ENCODE assay signal across 8 cellular contexts in the genomic region with DNA sequence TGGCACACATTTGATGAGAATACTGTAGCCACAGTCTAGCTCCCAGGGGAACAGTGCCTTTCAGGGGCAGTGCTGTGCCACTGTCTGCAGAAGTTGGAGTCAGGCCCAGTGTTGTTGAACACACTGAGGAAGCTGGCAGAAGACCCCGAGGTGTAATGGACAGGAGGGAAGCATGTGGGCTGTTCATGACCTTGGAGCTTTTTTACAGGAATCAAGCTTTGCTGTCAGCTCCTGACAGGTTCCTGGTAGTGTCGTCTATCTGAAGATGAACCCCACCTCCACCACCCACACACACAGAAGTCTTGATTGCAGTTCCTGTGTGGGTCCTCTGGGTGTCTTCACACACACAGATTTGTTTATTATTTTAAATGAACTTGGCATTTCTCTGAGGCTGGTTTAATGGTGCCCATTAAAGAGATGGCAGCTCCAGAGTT. TPM values are rescaled to one million over a fixed set of nuclear protein-coding genes. Genes with fewer than 3 reads are reported as not detected.
A peak's percentile ranks its signal among the peaks of the same experiment; 100 is the strongest.
DNase-seq lines count a peak whose midpoint lies in the region; ATAC-seq and TF ChIP-seq lines count a peak whose summit lies in the region.

No MANE protein-coding gene starts in this region.

- H3K27ac ChIP-seq in right cardiac atrium (ENCODE audit: low read length), result no peak overlapping the region
- H3K27ac ChIP-seq in suprapubic skin, result no peak overlapping the region

- DNase-seq in AG20443 (ENCODE audit: low spot score), result peak; percentile 38
- DNase-seq in NCI-H1694 treated with DMSO at 0.1 percent for 48 hours (lab: John Stamatoyannopoulos, UW), result peak; percentile 59
- DNase-seq in activated T-cell treated with anti-CD3 and anti-CD28 coated beads, Interleukin-2, amount 50 U/mL, for 48 hours, result peak; percentile 65 to 72
- DNase-seq in right cardiac atrium, result no peak
- DNase-seq in suprapubic skin (ENCODE audit: low spot score in 2 of 2), result no peak
- no peak for DNase-seq in cerebellar cortex (ENCODE audit: low spot score)

- TF ChIP-seq EP300 in suprapubic skin (IDR thresholded peaks at IDR 0.05), result no peak

- H3K27me3 ChIP-seq in right cardiac atrium (ENCODE audit: control insufficient read depth, insufficient read depth) (no peaks in the 10 kb centered on the region), suprapubic skin (no peaks in the 10 kb centered on the region)

- WGBS in right cardiac atrium, result 11% methylated on average over 2 of the region's 2 CpGs
- 3% methylated on average over 2 of the region's 2 CpGs for WGBS in suprapubic skin

- no peak for TF ChIP-seq POLR2A in suprapubic skin (IDR thresholded peaks at IDR 0.05)

- intact Hi-C loops in right cardiac atrium (cut with DNase I), result no loop called here

- ATAC-seq in GM18511 (IDR thresholded peaks at IDR 0.05; ENCODE audit: unreplicated experiment) (peak; percentile 86), HG02870 (IDR thresholded peaks at IDR 0.05; ENCODE audit: unreplicated experiment) (peak; percentile 71), right cardiac atrium (peak; percentile 36 to 41)

- no peaks in the 10 kb centered on the region for H3K9me3 ChIP-seq in right cardiac atrium (ENCODE audit: control insufficient read depth, low read length)
- no peaks in the 10 kb centered on the region for H3K9me3 ChIP-seq in suprapubic skin

- H3K4me3 ChIP-seq in right cardiac atrium (ENCODE audit: low read length) (no peak overlapping the region), suprapubic skin (no peak overlapping the region)

- no peaks in the 10 kb centered on the region for H3K36me3 ChIP-seq in suprapubic skin

- H3K4me1 ChIP-seq in right cardiac atrium (ENCODE audit: control insufficient read depth, insufficient read depth, low read length), result no peaks in the 10 kb centered on the region
- peaks cover 5% of the 10 kb centered on the region for H3K4me1 ChIP-seq in suprapubic skin

- TF ChIP-seq CTCF in suprapubic skin (IDR thresholded peaks at IDR 0.05), result peak; percentile 2 to 18

RNA-seq across cellular contexts. Expression of gene TNFAIP8, which starts 40.3 kb away (rescaled TPM):
- 1 to 10 TPM; 4.1 to 5.9 (median 4.5) TPM for total RNA-seq in right cardiac atrium
- polyA plus RNA-seq in right cardiac atrium, result 2.7 TPM
- total RNA-seq in suprapubic skin, result 10 to 100 TPM; 37.2 to 49.1 (median 43.3) TPM

Comparison
In these comparisons a context has a peak if more than half of its experiments do, and no peak if none do; other contexts are left out.
1. DNase-seq: peak in AG20443 (single experiment), NCI-H1694 treated with DMSO at 0.1 percent for 48 hours (single experiment) and activated T-cell treated with anti-CD3 and anti-CD28 coated beads, Interleukin-2, amount 50 U/mL, for 48 hours (2 of 2); none in right cardiac atrium (0 of 3), suprapubic skin (0 of 2) and cerebellar cortex (single experiment).
2. RNA of gene TNFAIP8, which starts 40.3 kb away (total RNA-seq): 37.2 to 49.1 TPM in suprapubic skin; 4.1 to 5.9 TPM in right cardiac atrium; every median in the first group is over 4 times any median in the second.
3. Peak in every context shown above with its lines, with median percentiles within 50 percentile points of each other: ATAC-seq.